Comparison of ENCODE assay signal across 16 cellular contexts in genomic region chr18:64919971-64920370, GRCh38.
DNase-seq lines count a peak whose midpoint lies in the region; ATAC-seq lines count a peak whose summit lies in the region.
"Had no signal": no experiment of that assay in that cellular context is flagged by ENCODE, and none has a peak within 500 bp of the region (broad histone marks: within the 10 kb centered on the region; RNA-seq: fewer than 3 reads in every experiment).

No MANE protein-coding gene starts in this region.

- in situ Hi-C loops in KBM-7 (cut with MboI; ENCODE audit: low pct_unique_long_range_greater_than_20kb, low sequenced_read_pairs), result no loop called here

- H3K4me1 ChIP-seq in right cardiac atrium (ENCODE audit: control insufficient read depth, insufficient read depth, low read length), result no peaks in the 10 kb centered on the region

- intact Hi-C loops in Right ventricle myocardium superior (cut with DNase I) (no loop called here), right cardiac atrium (cut with DNase I) (no loop called here)

- H3K4me3 Mint-ChIP-seq in stimulated activated effector memory CD8-positive, alpha-beta T cell treated with anti-CD3 and anti-CD28 coated beads, Interleukin-12 subunit alpha, Interleukin-12 subunit beta, amount 100 ng/mL, for 72 hours, result no peak overlapping the region
- H3K4me3 Mint-ChIP-seq: B cell; CD4-positive, alpha-beta T cell; GM23338 had no signal

- DNase-seq in Right ventricle myocardium superior, result no peak
- DNase-seq in right cardiac atrium, result no peak
- DNase-seq in NCI-H146 treated with DMSO at 0.1 percent for 48 hours (lab: John Stamatoyannopoulos, UW; ENCODE audit: unreplicated experiment), result peak; percentile 89
- peak; percentile 4 for DNase-seq in SK-N-DZ (ENCODE audit: low spot score)
- no peak for DNase-seq in KBM-7
- no peak for DNase-seq in stimulated activated CD4-positive, alpha-beta T cell treated with anti-CD3 and anti-CD28 coated beads, Interleukin-2, amount 100 ng/mL, for 24 hours
- no peak for DNase-seq in stimulated activated effector memory CD8-positive, alpha-beta T cell treated with anti-CD3 and anti-CD28 coated beads, Interleukin-12 subunit alpha, Interleukin-12 subunit beta, amount 100 ng/mL, for 72 hours (ENCODE audit: low spot score in 2 of 2)
- DNase-seq: ACHN; C1 segment of cervical spinal cord; CD4-positive, alpha-beta T cell; DMS153; DMS79 treated with DMSO at 0.1 percent for 48 hours; EL; H7 had no signal

- peaks cover 10% of the 10 kb centered on the region for H3K9me3 Mint-ChIP-seq in stimulated activated effector memory CD8-positive, alpha-beta T cell treated with anti-CD3 and anti-CD28 coated beads, Interleukin-12 subunit alpha, Interleukin-12 subunit beta, amount 100 ng/mL, for 72 hours
- H3K9me3 Mint-ChIP-seq: GM23338 had no signal

- no peaks in the 10 kb centered on the region for H3K27me3 ChIP-seq in right cardiac atrium (ENCODE audit: control insufficient read depth, insufficient read depth)

- no peaks in the 10 kb centered on the region for H3K9me3 ChIP-seq in right cardiac atrium (ENCODE audit: control insufficient read depth, low read length)

- H3K36me3 Mint-ChIP-seq in stimulated activated effector memory CD8-positive, alpha-beta T cell treated with anti-CD3 and anti-CD28 coated beads, Interleukin-12 subunit alpha, Interleukin-12 subunit beta, amount 100 ng/mL, for 72 hours, result no peaks in the 10 kb centered on the region

- H3K4me3 ChIP-seq in right cardiac atrium (ENCODE audit: low read length), result no peak overlapping the region
- H3K4me3 ChIP-seq: GM23338 had no signal

- ATAC-seq in Right ventricle myocardium superior (ENCODE audit: poor library complexity) (peak; percentile 56), right cardiac atrium (no peak)
- no peak for ATAC-seq in stimulated activated effector memory CD8-positive, alpha-beta T cell treated with anti-CD3 and anti-CD28 coated beads, Interleukin-12 subunit alpha, Interleukin-12 subunit beta, amount 100 ng/mL, for 72 hours
- ATAC-seq: GM23338 had no signal

- H3K27ac Mint-ChIP-seq in stimulated activated effector memory CD8-positive, alpha-beta T cell treated with anti-CD3 and anti-CD28 coated beads, Interleukin-12 subunit alpha, Interleukin-12 subunit beta, amount 100 ng/mL, for 72 hours, result no peak overlapping the region
- H3K27ac Mint-ChIP-seq: B cell; CD4-positive, alpha-beta T cell; GM23338 had no signal

- no peak overlapping the region for H3K27ac ChIP-seq in right cardiac atrium (ENCODE audit: low read length)

- H3K4me1 Mint-ChIP-seq in stimulated activated effector memory CD8-positive, alpha-beta T cell treated with anti-CD3 and anti-CD28 coated beads, Interleukin-12 subunit alpha, Interleukin-12 subunit beta, amount 100 ng/mL, for 72 hours, result no peaks in the 10 kb centered on the region
- H3K4me1 Mint-ChIP-seq: B cell had no signal

Comparison
In these comparisons a context has a peak if more than half of its experiments do, and no peak if none do; other contexts are left out.
1. DNase-seq: peak in NCI-H146 treated with DMSO at 0.1 percent for 48 hours (single experiment) and SK-N-DZ (single experiment); none in Right ventricle myocardium superior (single experiment), right cardiac atrium (0 of 3), KBM-7 (single experiment), stimulated activated CD4-positive, alpha-beta T cell treated with anti-CD3 and anti-CD28 coated beads, Interleukin-2, amount 100 ng/mL, for 24 hours (0 of 2) and stimulated activated effector memory CD8-positive, alpha-beta T cell treated with anti-CD3 and anti-CD28 coated beads, Interleukin-12 subunit alpha, Interleukin-12 subunit beta, amount 100 ng/mL, for 72 hours (0 of 2).